ENCODE assay signal across 21 cellular contexts in genomic region chr3:161108840-161109239, GRCh38. TPM values are rescaled to one million over a fixed set of nuclear protein-coding genes. Genes with fewer than 3 reads are reported as not detected.
A peak's percentile ranks its signal among the peaks of the same experiment; 100 is the strongest.
DNase-seq lines count a peak whose midpoint lies in the region; ATAC-seq and TF ChIP-seq lines count a peak whose summit lies in the region.
"Had no signal": no experiment of that assay in that cellular context is flagged by ENCODE, and none has a peak within 500 bp of the region (broad histone marks: within the 10 kb centered on the region; RNA-seq: fewer than 3 reads in every experiment).

No MANE protein-coding gene starts in this region.

- H3K4me3 ChIP-seq in BJ (ENCODE audit: low read depth, low read length) (no peak overlapping the region), RWPE2 (ENCODE audit: severe bottlenecking) (no peak overlapping the region), fibroblast of the aortic adventitia (ENCODE audit: low read depth, low read length) (no peak overlapping the region)
- H3K4me3 ChIP-seq: HAP-1, upper lobe of left lung had no signal

- H3K27me3 ChIP-seq in BJ (ENCODE audit: control insufficient read depth, insufficient read depth, low read length) = no peaks in the 10 kb centered on the region
- no peaks in the 10 kb centered on the region for H3K27me3 ChIP-seq in RWPE2 (ENCODE audit: insufficient read depth, poor library complexity, severe bottlenecking)
- H3K27me3 ChIP-seq: upper lobe of left lung had no signal

- TF ChIP-seq CTCF in BJ (IDR thresholded peaks at IDR 0.05; ENCODE audit: insufficient read depth, low read depth, low read length) = no peak
- TF ChIP-seq CTCF in RWPE2 (IDR thresholded peaks at IDR 0.05; ENCODE audit: poor library complexity, severe bottlenecking) = no peak
- TF ChIP-seq CTCF in fibroblast of the aortic adventitia (IDR thresholded peaks at IDR 0.05; ENCODE audit: insufficient read depth, low read length) = no peak

- no peaks in the 10 kb centered on the region for H3K4me1 ChIP-seq in RWPE2 (ENCODE audit: insufficient read depth, poor library complexity, severe bottlenecking)
- H3K4me1 ChIP-seq: HAP-1 had no signal

- CTCF ChIA-PET in BJ (lab: Yijun Ruan, JAX) = no interaction called here

- no peak overlapping the region for H3K27ac ChIP-seq in RWPE2 (ENCODE audit: poor library complexity, severe bottlenecking)
- H3K27ac ChIP-seq: upper lobe of left lung had no signal

- H3K36me3 ChIP-seq in BJ (ENCODE audit: control insufficient read depth, insufficient read depth, low read length) = no peaks in the 10 kb centered on the region
- no peaks in the 10 kb centered on the region for H3K36me3 ChIP-seq in RWPE2 (ENCODE audit: low read depth)
- H3K36me3 ChIP-seq: HAP-1, upper lobe of left lung had no signal

- ATAC-seq in RWPE2 (ENCODE audit: low read depth) = peak; percentile 33
- no peak for ATAC-seq in left colon
- ATAC-seq: activated naive CD4-positive, alpha-beta T cell treated with anti-CD3 and anti-CD28 coated beads, Interleukin-2, amount 50 U/mL, for 72 hours; Right ventricle myocardium inferior; stimulated activated effector memory CD8-positive, alpha-beta T cell treated with anti-CD3 and anti-CD28 coated beads, Interleukin-12 subunit alpha, Interleukin-12 subunit beta, amount 100 ng/mL, for 72 hours had no signal

- DNase-seq in BJ (ENCODE audit: low read depth) = peak; percentile 13
- peak; percentile 69 for DNase-seq in HS-5 (ENCODE audit: low read depth)
- no peak for DNase-seq in RWPE2 (ENCODE audit: low spot score)
- DNase-seq in fibroblast of the aortic adventitia (ENCODE audit: low read depth) = peak; percentile 55
- no peak for DNase-seq in inferior parietal cortex (ENCODE audit: extremely low spot score)
- DNase-seq in NCI-H524 (lab: John Stamatoyannopoulos, UW) = no peak
- no peak for DNase-seq in stimulated activated CD4-positive, alpha-beta T cell treated with anti-CD3 and anti-CD28 coated beads, Interleukin-4, amount 100 ng/mL, for 1 hour
- DNase-seq in left colon = no peak
- DNase-seq: activated CD4-positive, alpha-beta T cell treated with anti-CD3 and anti-CD28 coated beads, Interleukin-2, amount 50 U/mL, for 1 hour; activated T-cell treated with anti-CD3 and anti-CD28 coated beads, Interleukin-2, amount 50 U/mL, for 1 hour; caudate nucleus; DMS153; head of caudate nucleus; NCI-H187 treated with DMSO at 0.1 percent for 48 hours; NCI-H526 treated with DMSO at 0.1 percent for 48 hours; nucleus accumbens; upper lobe of left lung had no signal

- POLR2A ChIA-PET in BJ (lab: Charles Lee) = no interaction called here

- intact Hi-C loops in left colon (cut with DNase I, micrococcal nuclease) = no loop called here

- H3K9me3 ChIP-seq in RWPE2 (ENCODE audit: severe bottlenecking) = no peaks in the 10 kb centered on the region
- H3K9me3 ChIP-seq: HAP-1, upper lobe of left lung had no signal

RNA-seq across cellular contexts. Expression of gene B3GALNT1, which starts 3.7 kb away (rescaled TPM):
- 17.9 and 18.9 TPM in 2 replicates for polyA plus RNA-seq in BJ (2011; rRNA removed)
- polyA minus RNA-seq in BJ (2011; rRNA and poly(A)+ RNA removed) = 12.7 and 18.8 TPM in 2 replicates
- 14.2 and 28.5 TPM in 2 replicates for total RNA-seq in fibroblast of the aortic adventitia (ENCODE audit: low replicate concordance)
- 1 to 10 TPM in 1 of 2 donors, under 1 TPM in 1; 0.37 to 1.4 TPM for total RNA-seq in left colon

Comparison
In these comparisons a context has a peak if more than half of its experiments do, and no peak if none do; other contexts are left out.
1. DNase-seq: peak in BJ (single experiment), HS-5 (single experiment) and fibroblast of the aortic adventitia (single experiment); none in RWPE2 (single experiment), inferior parietal cortex (single experiment), NCI-H524 (0 of 2), stimulated activated CD4-positive, alpha-beta T cell treated with anti-CD3 and anti-CD28 coated beads, Interleukin-4, amount 100 ng/mL, for 1 hour (single experiment) and left colon (0 of 2).